16 cellular contexts compared by ENCODE assay signal in genomic region chr15:62717496-62717895, GRCh38.
A peak's percentile ranks its signal among the peaks of the same experiment; 100 is the strongest.
DNase-seq lines count a peak whose midpoint lies in the region; ATAC-seq and TF ChIP-seq lines count a peak whose summit lies in the region.
"Had no signal": no experiment of that assay in that cellular context is flagged by ENCODE, and none has a peak within 500 bp of the region (broad histone marks: within the 10 kb centered on the region; RNA-seq: fewer than 3 reads in every experiment).

No MANE protein-coding gene starts in this region.

- H2AFZ ChIP-seq in SK-N-SH (ENCODE audit: low read depth) (no peak overlapping the region), trophoblast cell (ENCODE audit: insufficient read depth, low read length, poor library complexity) (no peak overlapping the region)

- DNase-seq in SK-N-SH (no peak), SK-N-DZ (ENCODE audit: low spot score) (peak; percentile 98), trophoblast cell (peak in 1 of 2 donors; percentile 42), Ammon's horn (ENCODE audit: low spot score) (no peak), mucosa of gallbladder (ENCODE audit: low spot score) (no peak)
- DNase-seq: C1 segment of cervical spinal cord; Calu3; CD4-positive, alpha-beta memory T cell; COR-L47; DMS53; DMS79 treated with DMSO at 0.1 percent for 48 hours; GF-D8; H7; HCEC 1CT had no signal

- H3K18ac ChIP-seq in trophoblast cell (ENCODE audit: low read length) = no peak overlapping the region

- no peak for TF ChIP-seq EP300 in SK-N-SH (IDR thresholded peaks at IDR 0.05; ENCODE audit: borderline replicate concordance in 1 of 2, low read depth in 1 of 2, low read length in 1 of 2)

- no peak overlapping the region for H3K14ac ChIP-seq in trophoblast cell (ENCODE audit: low read length)

- H3K36me3 ChIP-seq in SK-N-SH (replicated peaks in 1 of 2; ENCODE audit: control insufficient read depth in 1 of 2, insufficient read depth in 2 of 2, low read length in 1 of 2) (peaks cover 35 to 57% of the 10 kb centered on the region in 2 experiments), trophoblast cell (ENCODE audit: control insufficient read depth in 1 of 2, insufficient read depth in 2 of 2, low read length in 2 of 2) (peaks cover 21 to 29% of the 10 kb centered on the region in 2 experiments)

- H2BK120ac ChIP-seq in trophoblast cell (ENCODE audit: insufficient read depth, low read length, poor library complexity) = no peak overlapping the region

- TF ChIP-seq CTCF in SK-N-SH (IDR thresholded peaks at IDR 0.05) = no peak

- H3K27ac ChIP-seq in SK-N-SH (ENCODE audit: low read depth in 2 of 2, low read length in 1 of 2) = no peak overlapping the region
- peak overlapping the region; percentile 78 for H3K27ac ChIP-seq in trophoblast cell (ENCODE audit: low read depth, low read length)
- H3K27ac ChIP-seq: 22Rv1 had no signal

- ATAC-seq in SK-N-SH treated with all-trans-retinoic acid at 6 μM for 48 hours = no peak

- no peak overlapping the region for H2BK5ac ChIP-seq in trophoblast cell (ENCODE audit: low read depth, low read length, poor library complexity)

- H3K27me3 ChIP-seq in SK-N-SH (ENCODE audit: insufficient read depth) = no peaks in the 10 kb centered on the region
- H3K27me3 ChIP-seq in trophoblast cell (ENCODE audit: insufficient read depth, low read length) = no peaks in the 10 kb centered on the region

- H3K9me3 ChIP-seq in SK-N-SH (no peaks in the 10 kb centered on the region), trophoblast cell (ENCODE audit: insufficient read depth, low read depth, low read length) (peaks cover 2% of the 10 kb centered on the region)

- no peak for TF ChIP-seq RAD21 in SK-N-SH (IDR thresholded peaks at IDR 0.05; ENCODE audit: low read length)

- POLR2A ChIA-PET in SK-N-SH (lab: Yijun Ruan, JAX) = no interaction called here

- H3K9ac ChIP-seq in SK-N-SH (no peak overlapping the region), trophoblast cell (ENCODE audit: low read length) (no peak overlapping the region)

- no peaks in the 10 kb centered on the region for H3K9me2 ChIP-seq in SK-N-SH

- no peak overlapping the region for H4K91ac ChIP-seq in trophoblast cell (ENCODE audit: low read depth, low read length)

- no peak overlapping the region for H3K4ac ChIP-seq in trophoblast cell (ENCODE audit: low read depth, low read length)

- no peak overlapping the region for H4K12ac ChIP-seq in trophoblast cell (ENCODE audit: low read depth, low read length)

- no peak overlapping the region for H4K8ac ChIP-seq in trophoblast cell (ENCODE audit: low read depth, low read length)

- H4K20me1 ChIP-seq in SK-N-SH (ENCODE audit: insufficient read depth) = no peaks in the 10 kb centered on the region

- H2BK12ac ChIP-seq in trophoblast cell (ENCODE audit: low read length) = no peak overlapping the region

- H3K4me2 ChIP-seq in SK-N-SH = no peak overlapping the region
- no peak overlapping the region for H3K4me2 ChIP-seq in trophoblast cell (ENCODE audit: low read length)

- 92% methylated on average over 6 of the region's 6 CpGs for WGBS in SK-N-SH (ENCODE audit: low lambda C conversion rate)
- WGBS in trophoblast cell (ENCODE audit: extremely low coverage, insufficient coverage, insufficient read length) = no CpG with 5 or more reads among the region's 6 CpGs

- H3K4me3 ChIP-seq in SK-N-SH (ENCODE audit: low read depth in 2 of 2, low read length in 1 of 2) = no peak overlapping the region
- no peak overlapping the region for H3K4me3 ChIP-seq in trophoblast cell (ENCODE audit: low read depth, low read length)

- H3K79me2 ChIP-seq in SK-N-SH (ENCODE audit: insufficient read depth) = no peaks in the 10 kb centered on the region
- H3K79me2 ChIP-seq in trophoblast cell (ENCODE audit: control insufficient read depth, insufficient read depth, low read length, poor library complexity) = peaks cover 3% of the 10 kb centered on the region

- peaks cover 15% of the 10 kb centered on the region for H3K79me1 ChIP-seq in trophoblast cell (ENCODE audit: low read length)

- H3K4me1 ChIP-seq in SK-N-SH (ENCODE audit: control insufficient read depth in 1 of 2, insufficient read depth in 2 of 2, low read depth in 1 of 2, low read length in 1 of 2) (peaks cover 6 to 18% of the 10 kb centered on the region in 2 experiments; a peak in 3 of 4 replicates), trophoblast cell (ENCODE audit: control insufficient read depth in 1 of 2, insufficient read depth in 2 of 2, low read length in 2 of 2) (peaks cover 16 to 18% of the 10 kb centered on the region in 2 experiments)

- no peak overlapping the region for H3K23ac ChIP-seq in trophoblast cell (ENCODE audit: low read length)

- H2AK5ac ChIP-seq in trophoblast cell (ENCODE audit: low read length) = no peak overlapping the region

- CTCF ChIA-PET in SK-N-SH (lab: Yijun Ruan, JAX) = interaction anchor here (0.7 to 1.9 kb wide), 2 partner anchors 12 to 25 kb away, joined by 3 to 5 read pairs; no protein-coding TSS in a partner anchor

- H3F3A ChIP-seq in SK-N-SH (replicated peaks; ENCODE audit: insufficient read depth) = peaks cover 10% of the 10 kb centered on the region

TF ChIP-seq in SK-N-SH, 30 proteins besides CTCF, POLR2A, EP300 and RAD21:
- TF ChIP-seq USF2 (IDR thresholded peaks at IDR 0.05; ENCODE audit: borderline replicate concordance, low read depth, low read length) (no peak), GATA2 (CRISPR knock-in tag; IDR thresholded peaks at IDR 0.05) (peak; percentile 42)

TF ChIP-seq in SK-N-SH treated with all-trans-retinoic acid at 6 μM for 48 hours, 23 proteins besides CTCF, POLR2A, EP300 and RAD21:
- no peak for TF ChIP-seq TCF4 (CRISPR knock-in tag; IDR thresholded peaks at IDR 0.05; ENCODE audit: borderline replicate concordance)
- no peak for TF ChIP-seq RARB (CRISPR knock-in tag; IDR thresholded peaks at IDR 0.05)
- TF ChIP-seq POU6F1 (CRISPR knock-in tag; IDR thresholded peaks at IDR 0.05; ENCODE audit: borderline replicate concordance, low read depth) = no peak
- no peak for TF ChIP-seq SNAI2 (CRISPR knock-in tag; IDR thresholded peaks at IDR 0.05)
- TF ChIP-seq TSHZ2 (CRISPR knock-in tag; IDR thresholded peaks at IDR 0.05) = no peak
